In genomic region chr2:147937744-147938349, GRCh38 we compare ENCODE assay signal across 8 cellular contexts.
DNase-seq lines count a peak whose midpoint lies in the region; ATAC-seq and TF ChIP-seq lines count a peak whose summit lies in the region.

No MANE protein-coding gene starts in this region.

- no peaks in the 10 kb centered on the region for H4K20me1 ChIP-seq in fibroblast of lung (ENCODE audit: control insufficient read depth, extremely low read depth, insufficient read depth, low read length)

- intact Hi-C loops in activated T-helper 1 cell treated with anti-CD3 and anti-CD28 coated beads, Interleukin-12 subunit alpha, Interleukin-12 subunit beta, Interleukin-2, Interleukin-4 antibody, amounts not matched to agents 30 ng/mL and 10 ng/mL and 1 ng/mL, durations not matched to agents 14 hours and 24 hours and 36 hours (cut with micrococcal nuclease) = loop anchor here (1.0 to 10.0 kb wide), 7 partner anchors 83 to 1623 kb away; partner anchors contain the start of genes EPC2, MBD5 and ORC4

- no peak overlapping the region for H3K27ac ChIP-seq in fibroblast of lung (ENCODE audit: insufficient read depth, low read length)

- peaks cover 2% of the 10 kb centered on the region for H3K36me3 ChIP-seq in fibroblast of lung (ENCODE audit: control insufficient read depth, insufficient read depth, low read length)

- H3K27me3 Mint-ChIP-seq in activated naive CD8-positive, alpha-beta T cell treated with anti-CD3 and anti-CD28 coated beads, Interleukin-2, amount 50 U/mL, for 24 hours = no peaks in the 10 kb centered on the region
- H3K27me3 Mint-ChIP-seq in activated naive CD8-positive, alpha-beta T cell treated with anti-CD3 and anti-CD28 coated beads for 36 hours = no peaks in the 10 kb centered on the region
- no peaks in the 10 kb centered on the region for H3K27me3 Mint-ChIP-seq in osteocyte (ENCODE audit: unreplicated experiment)
- H3K27me3 Mint-ChIP-seq in activated T-helper 1 cell treated with anti-CD3 and anti-CD28 coated beads, Interleukin-12 subunit alpha, Interleukin-12 subunit beta, Interleukin-2, Interleukin-4 antibody, amounts not matched to agents 30 ng/mL and 10 ng/mL and 1 ng/mL, durations not matched to agents 14 hours and 24 hours and 36 hours (ENCODE audit: insufficient read depth) = no peaks in the 10 kb centered on the region

- ATAC-seq in activated naive CD8-positive, alpha-beta T cell treated with anti-CD3 and anti-CD28 coated beads, Interleukin-2, amount 50 U/mL, for 24 hours = peak; percentile 43
- ATAC-seq in HG03354 (IDR thresholded peaks at IDR 0.05; ENCODE audit: poor library complexity, severe bottlenecking, unreplicated experiment) = peak; percentile 74

- no peaks in the 10 kb centered on the region for H3K4me1 ChIP-seq in fibroblast of lung (ENCODE audit: control insufficient read depth, extremely low read depth, insufficient read depth, low read length)

- H3K9ac ChIP-seq in fibroblast of lung (ENCODE audit: insufficient read depth, low read length) = no peak overlapping the region

- H2AFZ ChIP-seq in fibroblast of lung (ENCODE audit: low read length) = no peak overlapping the region

- no peak overlapping the region for H3K4me3 Mint-ChIP-seq in activated naive CD8-positive, alpha-beta T cell treated with anti-CD3 and anti-CD28 coated beads, Interleukin-2, amount 50 U/mL, for 24 hours
- no peak overlapping the region for H3K4me3 Mint-ChIP-seq in activated naive CD8-positive, alpha-beta T cell treated with anti-CD3 and anti-CD28 coated beads for 36 hours
- no peak overlapping the region for H3K4me3 Mint-ChIP-seq in osteocyte (ENCODE audit: unreplicated experiment)
- no peak overlapping the region for H3K4me3 Mint-ChIP-seq in activated T-helper 1 cell treated with anti-CD3 and anti-CD28 coated beads, Interleukin-12 subunit alpha, Interleukin-12 subunit beta, Interleukin-2, Interleukin-4 antibody, amounts not matched to agents 30 ng/mL and 10 ng/mL and 1 ng/mL, durations not matched to agents 14 hours and 24 hours and 36 hours

- no peak overlapping the region for H3K4me3 ChIP-seq in fibroblast of lung (replicated peaks in 1 of 4; ENCODE audit: control extremely low read depth in 1 of 4, insufficient read depth in 1 of 4, low read depth in 3 of 4, low read length in 4 of 4)

- DNase-seq in activated naive CD8-positive, alpha-beta T cell treated with anti-CD3 and anti-CD28 coated beads, Interleukin-2, amount 50 U/mL, for 24 hours = no peak
- DNase-seq in activated naive CD8-positive, alpha-beta T cell treated with anti-CD3 and anti-CD28 coated beads for 36 hours = no peak
- DNase-seq in RPMI8226 (peak; percentile 27), fibroblast of lung (ENCODE audit: low read depth in 2 of 2) (peak; percentile 18 to 61), osteocyte (ENCODE audit: extremely low spot score, unreplicated experiment) (no peak), hepatic stellate cell (ENCODE audit: low spot score) (no peak)
- DNase-seq in activated T-helper 1 cell treated with anti-CD3 and anti-CD28 coated beads, Interleukin-12 subunit alpha, Interleukin-12 subunit beta, Interleukin-2, Interleukin-4 antibody, amounts not matched to agents 30 ng/mL and 10 ng/mL and 1 ng/mL, durations not matched to agents 14 hours and 24 hours and 36 hours (ENCODE audit: low spot score) = no peak

- H3K27me3 ChIP-seq in fibroblast of lung (ENCODE audit: control insufficient read depth, insufficient read depth, low read length) = no peaks in the 10 kb centered on the region

- no peaks in the 10 kb centered on the region for H3K9me3 Mint-ChIP-seq in activated naive CD8-positive, alpha-beta T cell treated with anti-CD3 and anti-CD28 coated beads, Interleukin-2, amount 50 U/mL, for 24 hours
- no peaks in the 10 kb centered on the region for H3K9me3 Mint-ChIP-seq in activated naive CD8-positive, alpha-beta T cell treated with anti-CD3 and anti-CD28 coated beads for 36 hours
- no peaks in the 10 kb centered on the region for H3K9me3 Mint-ChIP-seq in osteocyte (ENCODE audit: unreplicated experiment)
- H3K9me3 Mint-ChIP-seq in activated T-helper 1 cell treated with anti-CD3 and anti-CD28 coated beads, Interleukin-12 subunit alpha, Interleukin-12 subunit beta, Interleukin-2, Interleukin-4 antibody, amounts not matched to agents 30 ng/mL and 10 ng/mL and 1 ng/mL, durations not matched to agents 14 hours and 24 hours and 36 hours = no peaks in the 10 kb centered on the region

- peaks cover 25% of the 10 kb centered on the region for H3K36me3 Mint-ChIP-seq in activated naive CD8-positive, alpha-beta T cell treated with anti-CD3 and anti-CD28 coated beads, Interleukin-2, amount 50 U/mL, for 24 hours (ENCODE audit: low read depth)
- peaks cover 7% of the 10 kb centered on the region for H3K36me3 Mint-ChIP-seq in activated naive CD8-positive, alpha-beta T cell treated with anti-CD3 and anti-CD28 coated beads for 36 hours
- H3K36me3 Mint-ChIP-seq in osteocyte (ENCODE audit: unreplicated experiment) = peaks cover 28% of the 10 kb centered on the region
- peaks cover 11% of the 10 kb centered on the region for H3K36me3 Mint-ChIP-seq in activated T-helper 1 cell treated with anti-CD3 and anti-CD28 coated beads, Interleukin-12 subunit alpha, Interleukin-12 subunit beta, Interleukin-2, Interleukin-4 antibody, amounts not matched to agents 30 ng/mL and 10 ng/mL and 1 ng/mL, durations not matched to agents 14 hours and 24 hours and 36 hours (ENCODE audit: low read depth)

- no peaks in the 10 kb centered on the region for H3K79me2 ChIP-seq in fibroblast of lung (ENCODE audit: control insufficient read depth, insufficient read depth, low read length)

- no peak overlapping the region for H3K4me2 ChIP-seq in fibroblast of lung (ENCODE audit: extremely low read depth, insufficient read depth, low read length)

- H3K27ac Mint-ChIP-seq in activated naive CD8-positive, alpha-beta T cell treated with anti-CD3 and anti-CD28 coated beads, Interleukin-2, amount 50 U/mL, for 24 hours = no peak overlapping the region
- H3K27ac Mint-ChIP-seq in activated naive CD8-positive, alpha-beta T cell treated with anti-CD3 and anti-CD28 coated beads for 36 hours = no peak overlapping the region
- H3K27ac Mint-ChIP-seq in osteocyte (ENCODE audit: unreplicated experiment) = no peak overlapping the region
- no peak overlapping the region for H3K27ac Mint-ChIP-seq in activated T-helper 1 cell treated with anti-CD3 and anti-CD28 coated beads, Interleukin-12 subunit alpha, Interleukin-12 subunit beta, Interleukin-2, Interleukin-4 antibody, amounts not matched to agents 30 ng/mL and 10 ng/mL and 1 ng/mL, durations not matched to agents 14 hours and 24 hours and 36 hours

- peak; percentile 80 to 94 for TF ChIP-seq CTCF in fibroblast of lung (conservative IDR thresholded peaks at IDR 0.05 in 1 of 2, IDR thresholded peaks at IDR 0.05 in 1 of 2; ENCODE audit: low read depth in 1 of 2, low read length in 2 of 2)
- peak; percentile 84 for TF ChIP-seq CTCF in osteocyte (IDR thresholded peaks at IDR 0.05)

- H3K9me3 ChIP-seq in fibroblast of lung (ENCODE audit: control insufficient read depth, insufficient read depth, low read depth, low read length) = no peaks in the 10 kb centered on the region

- H3K4me1 Mint-ChIP-seq in activated naive CD8-positive, alpha-beta T cell treated with anti-CD3 and anti-CD28 coated beads, Interleukin-2, amount 50 U/mL, for 24 hours = no peaks in the 10 kb centered on the region
- H3K4me1 Mint-ChIP-seq in activated naive CD8-positive, alpha-beta T cell treated with anti-CD3 and anti-CD28 coated beads for 36 hours = peaks cover 1% of the 10 kb centered on the region
- H3K4me1 Mint-ChIP-seq in osteocyte (ENCODE audit: unreplicated experiment) = no peaks in the 10 kb centered on the region
- H3K4me1 Mint-ChIP-seq in activated T-helper 1 cell treated with anti-CD3 and anti-CD28 coated beads, Interleukin-12 subunit alpha, Interleukin-12 subunit beta, Interleukin-2, Interleukin-4 antibody, amounts not matched to agents 30 ng/mL and 10 ng/mL and 1 ng/mL, durations not matched to agents 14 hours and 24 hours and 36 hours (ENCODE audit: low read depth) = no peaks in the 10 kb centered on the region

Comparison
In these comparisons a context has a peak if more than half of its experiments do, and no peak if none do; other contexts are left out.
1. DNase-seq: peak in RPMI8226 (single experiment) and fibroblast of lung (2 of 2); none in activated naive CD8-positive, alpha-beta T cell treated with anti-CD3 and anti-CD28 coated beads, Interleukin-2, amount 50 U/mL, for 24 hours (single experiment), activated naive CD8-positive, alpha-beta T cell treated with anti-CD3 and anti-CD28 coated beads for 36 hours (single experiment), osteocyte (single experiment), hepatic stellate cell (single experiment) and activated T-helper 1 cell treated with anti-CD3 and anti-CD28 coated beads, Interleukin-12 subunit alpha, Interleukin-12 subunit beta, Interleukin-2, Interleukin-4 antibody, amounts not matched to agents 30 ng/mL and 10 ng/mL and 1 ng/mL, durations not matched to agents 14 hours and 24 hours and 36 hours (single experiment).